17 cellular contexts compared by ENCODE assay signal in genomic region chr6:108550256-108550655, GRCh38. TPM values are rescaled to one million over a fixed set of nuclear protein-coding genes. Genes with fewer than 3 reads are reported as not detected.
DNase-seq lines count a peak whose midpoint lies in the region; ATAC-seq and TF ChIP-seq lines count a peak whose summit lies in the region.
"Had no signal": no experiment of that assay in that cellular context is flagged by ENCODE, and none has a peak within 500 bp of the region (broad histone marks: within the 10 kb centered on the region; RNA-seq: fewer than 3 reads in every experiment).

No MANE protein-coding gene starts in this region.

- H2AK5ac ChIP-seq in mesenchymal stem cell (ENCODE audit: low read length, severe bottlenecking) = no peak overlapping the region

- in situ Hi-C loops in mammary epithelial cell (cut with MboI; ENCODE audit: low sequenced_read_pairs in 2 of 2) = loop anchor here in 1 of 2 donors (25.0 kb wide), 2 partner anchors 112 to 837 kb away; partner anchors contain the start of gene CD164

- no peaks in the 10 kb centered on the region for H3K36me3 ChIP-seq in mammary epithelial cell (ENCODE audit: insufficient read depth, low read length)
- H3K36me3 ChIP-seq in mesenchymal stem cell (ENCODE audit: control insufficient read depth in 1 of 2, insufficient read depth in 2 of 2, low read depth in 1 of 2, low read length in 2 of 2) = no peaks in the 10 kb centered on the region
- no peaks in the 10 kb centered on the region for H3K36me3 ChIP-seq in upper lobe of left lung
- H3K36me3 ChIP-seq: BLaER1, HAP-1 had no signal

- 19% methylated on average over 3 of the region's 3 CpGs for WGBS in mammary epithelial cell (ENCODE audit: low coverage, missing lambda C conversion rate)
- WGBS in mesenchymal stem cell = 74% methylated on average over 3 of the region's 3 CpGs
- whole genome bisulfite sequencing in upper lobe of left lung, 2 donors = 69% methylated on average over 3 of the region's 3 CpGs

- no peak overlapping the region for H3K4me2 ChIP-seq in mammary epithelial cell (ENCODE audit: insufficient read depth, low read depth, low read length)
- no peak overlapping the region for H3K4me2 ChIP-seq in mesenchymal stem cell (ENCODE audit: low read length, poor library complexity, severe bottlenecking)
- H3K4me2 ChIP-seq: A549, BLaER1 had no signal

- H4K20me1 ChIP-seq in mammary epithelial cell (ENCODE audit: insufficient read depth, low read length) = no peaks in the 10 kb centered on the region
- H4K20me1 ChIP-seq: BLaER1 had no signal

- DNase-seq in mammary epithelial cell (no peak), MCF 10A (ENCODE audit: unreplicated experiment) (no peak), mesenchymal stem cell (no peak), omental fat pad (ENCODE audit: low spot score) (no peak), upper lobe of left lung (no peak)
- DNase-seq: CD4-positive, alpha-beta memory T cell; DMS153; DMS79; GF-D8 had no signal

- dilution Hi-C loops in mammary epithelial cell (cut with HindIII; ENCODE audit: low sequenced_read_pairs) = no loop called here

- no peak overlapping the region for H3K23ac ChIP-seq in mesenchymal stem cell (ENCODE audit: low read length in 2 of 2)

- peaks cover 9% of the 10 kb centered on the region for H3K4me1 ChIP-seq in mammary epithelial cell (ENCODE audit: insufficient read depth, low read length)
- H3K4me1 ChIP-seq in mesenchymal stem cell (ENCODE audit: control insufficient read depth, insufficient read depth, low read depth, low read length) = no peaks in the 10 kb centered on the region
- H3K4me1 ChIP-seq in upper lobe of left lung = peaks cover 0 to 1% (median 0%) of the 10 kb centered on the region in 4 donors
- H3K4me1 ChIP-seq: A549, BLaER1, HAP-1 had no signal

- CTCF ChIA-PET in mammary epithelial cell (lab: Charles Lee; ENCODE audit: low non-redundant PET) (no interaction called here), MCF 10A (lab: Yijun Ruan, JAX) (interaction anchor here (0.7 to 3.9 kb wide), 8 partner anchors 8 to 526 kb away, joined by 3 to 23 read pairs (median 3); no protein-coding TSS in a partner anchor)

- H3K14ac ChIP-seq in mesenchymal stem cell (ENCODE audit: low read length in 2 of 2) = no peak overlapping the region

- H3K27me3 Mint-ChIP-seq in MCF 10A (ENCODE audit: insufficient read depth, unreplicated experiment) = no peaks in the 10 kb centered on the region

- H3K18ac ChIP-seq in mesenchymal stem cell (ENCODE audit: low read depth in 1 of 2, low read length in 2 of 2) = no peak overlapping the region

- H2AFZ ChIP-seq in mammary epithelial cell (ENCODE audit: low read depth, low read length) = peak overlapping the region; percentile 14
- H2AFZ ChIP-seq in mesenchymal stem cell (ENCODE audit: low read depth, low read length) = no peak overlapping the region
- H2AFZ ChIP-seq: GM23248 had no signal

- H2BK15ac ChIP-seq in mesenchymal stem cell (ENCODE audit: low read depth, poor library complexity, severe bottlenecking) = no peak overlapping the region

- TF ChIP-seq CTCF in mammary epithelial cell (conservative IDR thresholded peaks at IDR 0.05 in 1 of 2, IDR thresholded peaks at IDR 0.05 in 1 of 2; ENCODE audit: extremely low read depth in 1 of 2, insufficient read depth in 1 of 2, low read depth in 1 of 2, low read length in 2 of 2) = no peak
- TF ChIP-seq CTCF in MCF 10A (IDR thresholded peaks at IDR 0.05; ENCODE audit: unreplicated experiment) = no peak
- TF ChIP-seq CTCF in omental fat pad (IDR thresholded peaks at IDR 0.05) = no peak
- no peak for TF ChIP-seq CTCF in upper lobe of left lung (IDR thresholded peaks at IDR 0.05)

- H4K8ac ChIP-seq in mesenchymal stem cell (ENCODE audit: low read length) = no peak overlapping the region

- no peak overlapping the region for H4K91ac ChIP-seq in mesenchymal stem cell (ENCODE audit: low read length)

- no peak overlapping the region for H3K9ac ChIP-seq in mammary epithelial cell (ENCODE audit: insufficient read depth, low read length)
- H3K9ac ChIP-seq in mesenchymal stem cell (ENCODE audit: low read length) = peak overlapping the region; percentile 32
- H3K9ac ChIP-seq: BLaER1, GM23248 had no signal

- H3K4me1 Mint-ChIP-seq in MCF 10A (ENCODE audit: insufficient read depth, unreplicated experiment) = peaks cover 8% of the 10 kb centered on the region

- no peak overlapping the region for H3K27ac ChIP-seq in mammary epithelial cell (ENCODE audit: insufficient read depth, low read depth, low read length)
- H3K27ac ChIP-seq in mesenchymal stem cell (ENCODE audit: low read length, poor library complexity, severe bottlenecking) = no peak overlapping the region
- H3K27ac ChIP-seq in upper lobe of left lung = no peak overlapping the region
- H3K27ac ChIP-seq: 22Rv1, A549, BLaER1, GM23248 had no signal

- H3K4me3 Mint-ChIP-seq in MCF 10A (ENCODE audit: unreplicated experiment) = no peak overlapping the region
- H3K4me3 Mint-ChIP-seq: CD14-positive monocyte; CD4-positive, alpha-beta memory T cell had no signal

- H3K9me3 ChIP-seq in mammary epithelial cell (replicated peaks; ENCODE audit: insufficient read depth, low read length) (no peaks in the 10 kb centered on the region), mesenchymal stem cell (ENCODE audit: control insufficient read depth, low read length) (no peaks in the 10 kb centered on the region), upper lobe of left lung (no peaks in the 10 kb centered on the region)
- H3K9me3 ChIP-seq: A549, BLaER1, HAP-1 had no signal

- H3K4me3 ChIP-seq in mammary epithelial cell (replicated peaks in 1 of 3; ENCODE audit: insufficient read depth in 1 of 3, low read depth in 2 of 3, low read length in 3 of 3) (no peak overlapping the region), mesenchymal stem cell (ENCODE audit: insufficient read depth in 1 of 2, low read depth in 1 of 2, low read length in 2 of 2) (no peak overlapping the region), upper lobe of left lung (no peak overlapping the region)
- H3K4me3 ChIP-seq: A549, BLaER1, GM23248, HAP-1 had no signal

- H2BK5ac ChIP-seq in mesenchymal stem cell (ENCODE audit: low read depth, low read length, poor library complexity, severe bottlenecking) = no peak overlapping the region

- ATAC-seq in omental fat pad (ENCODE audit: low FRiP score) (peak; percentile 35), GM18909 (IDR thresholded peaks at IDR 0.05; ENCODE audit: poor library complexity, unreplicated experiment) (no peak), GM21367 (IDR thresholded peaks at IDR 0.05; ENCODE audit: unreplicated experiment) (no peak), upper lobe of left lung (ENCODE audit: low FRiP score in 2 of 2) (no peak)
- ATAC-seq: A549 had no signal

- intact Hi-C loops in mammary epithelial cell (cut with micrococcal nuclease) = no loop called here
- intact Hi-C loops in MCF 10A (cut with micrococcal nuclease) = no loop called here

- no peak for TF ChIP-seq POLR2A in upper lobe of left lung (IDR thresholded peaks at IDR 0.05)

- no peaks in the 10 kb centered on the region for H3K79me2 ChIP-seq in mammary epithelial cell (ENCODE audit: insufficient read depth, low read length)

- no TSS peak for BruUV-seq in mammary epithelial cell (replicated peaks; lab: Mats Ljungman, UMichigan)
- no TSS peak for BruUV-seq in MCF 10A (replicated peaks; lab: Mats Ljungman, UMichigan)

- H3K27ac Mint-ChIP-seq in MCF 10A (ENCODE audit: low read depth, unreplicated experiment) = no peak overlapping the region
- H3K27ac Mint-ChIP-seq: CD4-positive, alpha-beta memory T cell had no signal

- H3K9me3 Mint-ChIP-seq in MCF 10A (ENCODE audit: unreplicated experiment) = no peaks in the 10 kb centered on the region
- H3K9me3 Mint-ChIP-seq: CD4-positive, alpha-beta memory T cell had no signal

- no peak overlapping the region for H2BK120ac ChIP-seq in mesenchymal stem cell (ENCODE audit: low read depth, low read length)

- no peak overlapping the region for H2BK12ac ChIP-seq in mesenchymal stem cell (ENCODE audit: low read length in 2 of 2)

- no peak for TF ChIP-seq EP300 in upper lobe of left lung (IDR thresholded peaks at IDR 0.05)

- H3K4ac ChIP-seq in mesenchymal stem cell (ENCODE audit: low read depth in 1 of 2, low read length in 2 of 2) = no peak overlapping the region

- no peaks in the 10 kb centered on the region for H3K79me1 ChIP-seq in mesenchymal stem cell (replicated peaks; ENCODE audit: low read length, poor library complexity, severe bottlenecking)

- POLR2A ChIA-PET in MCF 10A (lab: Yijun Ruan, JAX) = interaction anchor here (1.1 to 1.3 kb wide), 3 partner anchors 8 to 38 kb away, joined by 3 to 6 read pairs (median 3); partner anchors contain the start of gene FOXO3

- H3K27me3 ChIP-seq in mammary epithelial cell (ENCODE audit: insufficient read depth, low read length) (no peaks in the 10 kb centered on the region), mesenchymal stem cell (ENCODE audit: control insufficient read depth in 1 of 2, insufficient read depth in 1 of 2, low read length in 2 of 2) (no peaks in the 10 kb centered on the region), upper lobe of left lung (no peaks in the 10 kb centered on the region)
- H3K27me3 ChIP-seq: BLaER1 had no signal

- no peaks in the 10 kb centered on the region for H3K36me3 Mint-ChIP-seq in MCF 10A (ENCODE audit: insufficient read depth, unreplicated experiment)
- H3K36me3 Mint-ChIP-seq: CD14-positive monocyte; CD4-positive, alpha-beta memory T cell had no signal

RNA-seq across cellular contexts. Expression of gene FOXO3, which starts 10.5 kb away (rescaled TPM):
- total RNA-seq in mammary epithelial cell (10 to 100 TPM; 31.2 to 53.5 TPM), MCF 10A (2022) (51.9 and 53.0 TPM in 2 replicates), omental fat pad (100 to 1,000 TPM in 3 of 4 donors, 10 to 100 TPM in 1; 92.9 to 129 (median 113) TPM), upper lobe of left lung (100 to 1,000 TPM in 1 of 6 donors, 10 to 100 TPM in 5; 52.6 to 101 (median 71.9) TPM)
- polyA plus RNA-seq in mammary epithelial cell = 23.3 TPM
- 73.1 TPM for polyA minus RNA-seq in mammary epithelial cell
- 19.2 TPM for polyA plus RNA-seq in mesenchymal stem cell (2013, experiment 1 of 2)
- 18.8 TPM for polyA plus RNA-seq in mesenchymal stem cell (2013, experiment 2 of 2)
